Comparison of ENCODE assay signal across 1 cellular context in the genomic region with DNA sequence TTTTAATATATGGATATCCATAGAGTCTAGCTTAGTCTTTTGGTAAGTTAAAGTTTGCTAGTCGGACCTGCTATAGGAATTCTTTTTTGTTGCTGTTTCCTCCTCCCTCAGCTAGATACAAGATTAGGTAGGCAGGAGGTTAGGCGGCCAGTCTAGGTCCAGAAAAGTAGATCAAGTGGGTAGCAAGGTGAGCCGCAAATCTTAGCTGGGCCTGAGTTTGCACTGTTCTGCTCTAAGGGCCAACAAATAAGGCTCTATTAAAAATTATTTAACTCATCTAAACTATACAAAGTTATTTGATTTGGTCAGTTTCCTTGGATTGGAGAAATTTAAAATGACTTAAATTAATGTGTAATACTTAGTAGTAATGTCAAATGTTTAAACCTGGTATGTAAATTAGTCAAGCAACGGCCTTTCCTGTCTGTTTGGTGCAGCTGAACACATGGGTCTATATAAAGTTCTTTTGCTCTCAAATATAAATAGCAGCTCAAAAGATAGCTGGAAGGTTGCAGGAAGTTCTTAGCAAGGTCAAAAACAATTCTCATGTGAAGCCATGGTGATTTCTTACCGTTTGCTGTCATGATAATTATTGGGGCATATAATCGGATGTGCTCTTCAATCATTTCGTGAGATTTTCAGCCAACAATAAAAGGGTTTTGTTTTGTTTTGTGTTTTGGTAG.
TF ChIP-seq lines count a peak whose summit lies in the region.

No MANE protein-coding gene starts in this region.

TF ChIP-seq in SK-N-SH treated with all-trans-retinoic acid at 6 μM for 48 hours, 23 proteins besides CTCF, POLR2A, EP300 and RAD21 (continued from another document):
- TF ChIP-seq, protein P1, sequence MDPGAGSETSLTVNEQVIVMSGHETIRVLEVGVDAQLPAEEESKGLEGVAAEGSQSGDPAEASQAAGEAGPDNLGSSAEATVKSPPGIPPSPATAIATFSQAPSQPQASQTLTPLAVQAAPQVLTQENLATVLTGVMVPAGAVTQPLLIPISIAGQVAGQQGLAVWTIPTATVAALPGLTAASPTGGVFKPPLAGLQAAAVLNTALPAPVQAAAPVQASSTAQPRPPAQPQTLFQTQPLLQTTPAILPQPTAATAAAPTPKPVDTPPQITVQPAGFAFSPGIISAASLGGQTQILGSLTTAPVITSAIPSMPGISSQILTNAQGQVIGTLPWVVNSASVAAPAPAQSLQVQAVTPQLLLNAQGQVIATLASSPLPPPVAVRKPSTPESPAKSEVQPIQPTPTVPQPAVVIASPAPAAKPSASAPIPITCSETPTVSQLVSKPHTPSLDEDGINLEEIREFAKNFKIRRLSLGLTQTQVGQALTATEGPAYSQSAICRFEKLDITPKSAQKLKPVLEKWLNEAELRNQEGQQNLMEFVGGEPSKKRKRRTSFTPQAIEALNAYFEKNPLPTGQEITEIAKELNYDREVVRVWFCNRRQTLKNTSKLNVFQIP (CRISPR knock-in tag; IDR thresholded peaks at IDR 0.05; ENCODE audit: borderline replicate concordance, low read depth): no peak
- TF ChIP-seq ZFP30 (CRISPR knock-in tag; IDR thresholded peaks at IDR 0.05): no peak
- TF ChIP-seq RARB (CRISPR knock-in tag; IDR thresholded peaks at IDR 0.05): no peak
- no peak for TF ChIP-seq PPARA (CRISPR knock-in tag; IDR thresholded peaks at IDR 0.05; ENCODE audit: borderline replicate concordance)
- TF ChIP-seq BACH2 (CRISPR knock-in tag; IDR thresholded peaks at IDR 0.05; ENCODE audit: borderline replicate concordance): no peak
- TF ChIP-seq, protein P2, sequence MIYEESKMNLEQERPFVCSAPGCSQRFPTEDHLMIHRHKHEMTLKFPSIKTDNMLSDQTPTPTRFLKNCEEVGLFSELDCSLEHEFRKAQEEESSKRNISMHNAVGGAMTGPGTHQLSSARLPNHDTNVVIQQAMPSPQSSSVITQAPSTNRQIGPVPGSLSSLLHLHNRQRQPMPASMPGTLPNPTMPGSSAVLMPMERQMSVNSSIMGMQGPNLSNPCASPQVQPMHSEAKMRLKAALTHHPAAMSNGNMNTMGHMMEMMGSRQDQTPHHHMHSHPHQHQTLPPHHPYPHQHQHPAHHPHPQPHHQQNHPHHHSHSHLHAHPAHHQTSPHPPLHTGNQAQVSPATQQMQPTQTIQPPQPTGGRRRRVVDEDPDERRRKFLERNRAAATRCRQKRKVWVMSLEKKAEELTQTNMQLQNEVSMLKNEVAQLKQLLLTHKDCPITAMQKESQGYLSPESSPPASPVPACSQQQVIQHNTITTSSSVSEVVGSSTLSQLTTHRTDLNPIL (CRISPR knock-in tag; IDR thresholded peaks at IDR 0.05; ENCODE audit: low read depth): no peak
- no peak for TF ChIP-seq ZNF565 (CRISPR knock-in tag; conservative IDR thresholded peaks at IDR 0.05; ENCODE audit: low read depth)
- TF ChIP-seq CSDC2 (CRISPR knock-in tag; IDR thresholded peaks at IDR 0.05): no peak
- no peak for TF ChIP-seq ZNF8 (CRISPR knock-in tag; IDR thresholded peaks at IDR 0.05)
- TF ChIP-seq, protein P3, sequence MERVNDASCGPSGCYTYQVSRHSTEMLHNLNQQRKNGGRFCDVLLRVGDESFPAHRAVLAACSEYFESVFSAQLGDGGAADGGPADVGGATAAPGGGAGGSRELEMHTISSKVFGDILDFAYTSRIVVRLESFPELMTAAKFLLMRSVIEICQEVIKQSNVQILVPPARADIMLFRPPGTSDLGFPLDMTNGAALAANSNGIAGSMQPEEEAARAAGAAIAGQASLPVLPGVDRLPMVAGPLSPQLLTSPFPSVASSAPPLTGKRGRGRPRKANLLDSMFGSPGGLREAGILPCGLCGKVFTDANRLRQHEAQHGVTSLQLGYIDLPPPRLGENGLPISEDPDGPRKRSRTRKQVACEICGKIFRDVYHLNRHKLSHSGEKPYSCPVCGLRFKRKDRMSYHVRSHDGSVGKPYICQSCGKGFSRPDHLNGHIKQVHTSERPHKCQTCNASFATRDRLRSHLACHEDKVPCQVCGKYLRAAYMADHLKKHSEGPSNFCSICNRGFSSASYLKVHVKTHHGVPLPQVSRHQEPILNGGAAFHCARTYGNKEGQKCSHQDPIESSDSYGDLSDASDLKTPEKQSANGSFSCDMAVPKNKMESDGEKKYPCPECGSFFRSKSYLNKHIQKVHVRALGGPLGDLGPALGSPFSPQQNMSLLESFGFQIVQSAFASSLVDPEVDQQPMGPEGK (CRISPR knock-in tag; IDR thresholded peaks at IDR 0.05; ENCODE audit: borderline replicate concordance): no peak
